In genomic region chr11:8947230-8947943, GRCh38 we compare ENCODE assay signal across 21 cellular contexts. TPM values are rescaled to one million over a fixed set of nuclear protein-coding genes. Genes with fewer than 3 reads are reported as not detected.
DNase-seq lines count a peak whose midpoint lies in the region; ATAC-seq, FAIRE-seq and TF ChIP-seq lines count a peak whose summit lies in the region.
"Had no signal": no experiment of that assay in that cellular context is flagged by ENCODE, and none has a peak within 500 bp of the region (broad histone marks: within the 10 kb centered on the region; RNA-seq: fewer than 3 reads in every experiment).

No MANE protein-coding gene starts in this region.

- H4K8ac ChIP-seq in mesendoderm (ENCODE audit: low read depth, low read length) = no peak overlapping the region

- H2BK5ac ChIP-seq in mesendoderm (ENCODE audit: low read length) = no peak overlapping the region

- H2AK5ac ChIP-seq in mesendoderm (ENCODE audit: low read length) = no peak overlapping the region

- H3K4me3 ChIP-seq in OCI-LY7 (ENCODE audit: low read depth, low read length, poor library complexity, severe bottlenecking) = no peak overlapping the region
- H3K4me3 ChIP-seq in mammary epithelial cell (replicated peaks in 1 of 3; ENCODE audit: insufficient read depth in 1 of 3, low read depth in 2 of 3, low read length in 3 of 3) = no peak overlapping the region
- H3K4me3 ChIP-seq in mesendoderm (ENCODE audit: low read length) = no peak overlapping the region
- H3K4me3 ChIP-seq: BLaER1 treated with 17β-estradiol and CSF1 and Interleukin-3, amounts not matched to agents 10 nM and 100 nM; Peyer's patch had no signal

- in situ Hi-C loops in mammary epithelial cell (cut with MboI; ENCODE audit: low sequenced_read_pairs in 2 of 2) = no loop called here

- H3K4me3 Mint-ChIP-seq in activated naive CD4-positive, alpha-beta T cell treated with anti-CD3 and anti-CD28 coated beads, Interleukin-2, amount 50 U/mL, for 24 hours = no peak overlapping the region
- no peak overlapping the region for H3K4me3 Mint-ChIP-seq in activated naive CD4-positive, alpha-beta T cell treated with anti-CD3 and anti-CD28 coated beads, Interleukin-2, amount 10 ng/mL, durations not matched to agents 7 days and 5 days
- H3K4me3 Mint-ChIP-seq: CD8-positive, alpha-beta memory T cell had no signal

- H2AFZ ChIP-seq in OCI-LY7 (ENCODE audit: low read length) (no peak overlapping the region), mammary epithelial cell (ENCODE audit: low read depth, low read length) (no peak overlapping the region)

- BruUV-seq in OCI-LY7 (replicated peaks; lab: Mats Ljungman, UMichigan) = TSS peak; percentile 56
- BruUV-seq in mammary epithelial cell (replicated peaks; lab: Mats Ljungman, UMichigan) = TSS peak; percentile 55

- no peak overlapping the region for H4K5ac ChIP-seq in mesendoderm (ENCODE audit: low read length)

- intact Hi-C loops in OCI-LY7 (cut with micrococcal nuclease; ENCODE audit: unreplicated experiment) (no loop called here), mammary epithelial cell (cut with micrococcal nuclease) (no loop called here)

- H3K56ac ChIP-seq in mesendoderm (ENCODE audit: low read length) = no peak overlapping the region

- WGBS in mammary epithelial cell (ENCODE audit: low coverage, missing lambda C conversion rate) = 92% methylated on average over 4 of the region's 4 CpGs
- no CpG with 5 or more reads among the region's 4 CpGs for WGBS in mesendoderm (ENCODE audit: extremely low coverage, insufficient coverage, low lambda C conversion rate)

- no peaks in the 10 kb centered on the region for H3K4me1 Mint-ChIP-seq in activated naive CD4-positive, alpha-beta T cell treated with anti-CD3 and anti-CD28 coated beads, Interleukin-2, amount 50 U/mL, for 24 hours
- no peaks in the 10 kb centered on the region for H3K4me1 Mint-ChIP-seq in activated naive CD4-positive, alpha-beta T cell treated with anti-CD3 and anti-CD28 coated beads, Interleukin-2, amount 10 ng/mL, durations not matched to agents 7 days and 5 days
- H3K4me1 Mint-ChIP-seq: CD8-positive, alpha-beta memory T cell had no signal

- H3K9me3 ChIP-seq in OCI-LY7 (ENCODE audit: low read length) = no peaks in the 10 kb centered on the region
- H3K9me3 ChIP-seq in mammary epithelial cell (replicated peaks; ENCODE audit: insufficient read depth, low read length) = no peaks in the 10 kb centered on the region
- H3K9me3 ChIP-seq: BLaER1 treated with 17β-estradiol and CSF1 and Interleukin-3, amounts not matched to agents 10 nM and 100 nM; Peyer's patch had no signal

- H3K18ac ChIP-seq in mesendoderm (ENCODE audit: low read length) = no peak overlapping the region

- TF ChIP-seq CTCF in OCI-LY7 (conservative IDR thresholded peaks at IDR 0.05; ENCODE audit: low read length) = no peak
- TF ChIP-seq CTCF in mammary epithelial cell (conservative IDR thresholded peaks at IDR 0.05 in 1 of 2, IDR thresholded peaks at IDR 0.05 in 1 of 2; ENCODE audit: extremely low read depth in 1 of 2, insufficient read depth in 1 of 2, low read depth in 1 of 2, low read length in 2 of 2) = no peak

- H3K27me3 ChIP-seq in mammary epithelial cell (ENCODE audit: insufficient read depth, low read length) = no peaks in the 10 kb centered on the region
- no peaks in the 10 kb centered on the region for H3K27me3 ChIP-seq in mesendoderm (ENCODE audit: insufficient read depth, low read length, poor library complexity)
- H3K27me3 ChIP-seq: BLaER1 treated with 17β-estradiol and CSF1 and Interleukin-3, amounts not matched to agents 10 nM and 100 nM; Peyer's patch had no signal

- no peaks in the 10 kb centered on the region for H3K9me3 Mint-ChIP-seq in activated naive CD4-positive, alpha-beta T cell treated with anti-CD3 and anti-CD28 coated beads, Interleukin-2, amount 50 U/mL, for 24 hours
- no peaks in the 10 kb centered on the region for H3K9me3 Mint-ChIP-seq in activated naive CD4-positive, alpha-beta T cell treated with anti-CD3 and anti-CD28 coated beads, Interleukin-2, amount 10 ng/mL, durations not matched to agents 7 days and 5 days
- H3K9me3 Mint-ChIP-seq: CD8-positive, alpha-beta memory T cell had no signal

- no peak for ATAC-seq in GM21529 (IDR thresholded peaks at IDR 0.05; ENCODE audit: unreplicated experiment)
- ATAC-seq: Right ventricle myocardium inferior had no signal

- no peaks in the 10 kb centered on the region for H4K20me1 ChIP-seq in OCI-LY7 (ENCODE audit: insufficient read depth, low read length)
- no peaks in the 10 kb centered on the region for H4K20me1 ChIP-seq in mammary epithelial cell (ENCODE audit: insufficient read depth, low read length)
- H4K20me1 ChIP-seq: BLaER1 treated with 17β-estradiol and CSF1 and Interleukin-3, amounts not matched to agents 10 nM and 100 nM had no signal

- H3K79me1 ChIP-seq in mesendoderm (ENCODE audit: low read length) = no peaks in the 10 kb centered on the region

- H3K36me3 ChIP-seq in OCI-LY7 (ENCODE audit: insufficient read depth, low read length) = peaks cover 51% of the 10 kb centered on the region
- H3K36me3 ChIP-seq in mammary epithelial cell (ENCODE audit: insufficient read depth, low read length) = peaks cover 9% of the 10 kb centered on the region
- H3K36me3 ChIP-seq in mesendoderm (ENCODE audit: control insufficient read depth, insufficient read depth, low read length) = no peaks in the 10 kb centered on the region

- peaks cover 18% of the 10 kb centered on the region for H3K36me3 Mint-ChIP-seq in activated naive CD4-positive, alpha-beta T cell treated with anti-CD3 and anti-CD28 coated beads, Interleukin-2, amount 50 U/mL, for 24 hours
- peaks cover 37% of the 10 kb centered on the region for H3K36me3 Mint-ChIP-seq in activated naive CD4-positive, alpha-beta T cell treated with anti-CD3 and anti-CD28 coated beads, Interleukin-2, amount 10 ng/mL, durations not matched to agents 7 days and 5 days

- no peak for FAIRE-seq in urothelium cell line (lab: Jason Lieb, UNC)
- FAIRE-seq: GM19239, HTR-8/SVneo had no signal

- no peaks in the 10 kb centered on the region for H3K4me1 ChIP-seq in OCI-LY7 (ENCODE audit: insufficient read depth, low read length, poor library complexity, severe bottlenecking)
- H3K4me1 ChIP-seq in mammary epithelial cell (ENCODE audit: insufficient read depth, low read length) = no peaks in the 10 kb centered on the region
- no peaks in the 10 kb centered on the region for H3K4me1 ChIP-seq in mesendoderm (ENCODE audit: control insufficient read depth, low read depth, low read length)
- H3K4me1 ChIP-seq: Peyer's patch had no signal

- no peaks in the 10 kb centered on the region for H3K9me2 ChIP-seq in OCI-LY7 (ENCODE audit: insufficient read depth, low read length)

- no peak for DNase-seq in activated naive CD4-positive, alpha-beta T cell treated with anti-CD3 and anti-CD28 coated beads, Interleukin-2, amount 10 ng/mL, durations not matched to agents 7 days and 5 days
- DNase-seq in OCI-LY7 (ENCODE audit: low spot score) (no peak), mammary epithelial cell (no peak), urothelium cell line (ENCODE audit: low spot score) (no peak), mesendoderm (no peak), SW480 (ENCODE audit: low spot score) (no peak)
- DNase-seq: 8988T; CD8-positive, alpha-beta memory T cell; H7; NCI-H1048; NCI-H1436 treated with DMSO at 0.1 percent for 48 hours; NCI-H2081 treated with DMSO at 0.1 percent for 48 hours; NCI-H524; Peyer's patch had no signal

- H2BK120ac ChIP-seq in mesendoderm (ENCODE audit: low read depth, low read length) = no peak overlapping the region

- H2BK15ac ChIP-seq in mesendoderm (replicated peaks; ENCODE audit: low read depth) = no peak overlapping the region

- H3K27me3 Mint-ChIP-seq in activated naive CD4-positive, alpha-beta T cell treated with anti-CD3 and anti-CD28 coated beads, Interleukin-2, amount 50 U/mL, for 24 hours = no peaks in the 10 kb centered on the region
- peaks cover 7% of the 10 kb centered on the region for H3K27me3 Mint-ChIP-seq in activated naive CD4-positive, alpha-beta T cell treated with anti-CD3 and anti-CD28 coated beads, Interleukin-2, amount 10 ng/mL, durations not matched to agents 7 days and 5 days

- H3K9ac ChIP-seq in mammary epithelial cell (ENCODE audit: insufficient read depth, low read length) = no peak overlapping the region
- H3K9ac ChIP-seq in mesendoderm (ENCODE audit: low read length) = no peak overlapping the region
- H3K9ac ChIP-seq: BLaER1 treated with 17β-estradiol and CSF1 and Interleukin-3, amounts not matched to agents 10 nM and 100 nM had no signal

- POLR2A ChIA-PET in OCI-LY7 (lab: Charles Lee) = interaction anchor here (0.6 kb wide), 1 partner anchor 365 kb away, joined by 3 read pairs; no protein-coding TSS in a partner anchor

- H3K23ac ChIP-seq in mesendoderm (ENCODE audit: low read length) = no peak overlapping the region

- CTCF ChIA-PET in activated naive CD4-positive, alpha-beta T cell treated with anti-CD3 and anti-CD28 coated beads, Interleukin-2, amount 10 ng/mL, durations not matched to agents 7 days and 5 days (lab: Charles Lee) = interaction anchor here (0.9 kb wide), 1 partner anchor 33 kb away, joined by 4 read pairs; no protein-coding TSS in a partner anchor
- CTCF ChIA-PET in OCI-LY7 (lab: Charles Lee; ENCODE audit: unreplicated experiment) = no interaction called here
- CTCF ChIA-PET in mammary epithelial cell (lab: Charles Lee; ENCODE audit: low non-redundant PET) = interaction anchor here (0.5 to 0.7 kb wide), 2 partner anchors 130 to 343 kb away, joined by 4 read pairs; no protein-coding TSS in a partner anchor

- dilution Hi-C loops in mammary epithelial cell (cut with HindIII; ENCODE audit: low sequenced_read_pairs) = no loop called here

- H3K27ac Mint-ChIP-seq in activated naive CD4-positive, alpha-beta T cell treated with anti-CD3 and anti-CD28 coated beads, Interleukin-2, amount 50 U/mL, for 24 hours = peak overlapping the region; percentile 38
- H3K27ac Mint-ChIP-seq in activated naive CD4-positive, alpha-beta T cell treated with anti-CD3 and anti-CD28 coated beads, Interleukin-2, amount 10 ng/mL, durations not matched to agents 7 days and 5 days = no peak overlapping the region

- H3K79me2 ChIP-seq in OCI-LY7 (ENCODE audit: insufficient read depth, low read depth, low read length) (no peaks in the 10 kb centered on the region), mammary epithelial cell (ENCODE audit: insufficient read depth, low read length) (no peaks in the 10 kb centered on the region), mesendoderm (ENCODE audit: control insufficient read depth, insufficient read depth, low read length) (no peaks in the 10 kb centered on the region)

- H3K4ac ChIP-seq in mesendoderm (ENCODE audit: low read depth, low read length) = no peak overlapping the region

- H3K4me2 ChIP-seq in OCI-LY7 (ENCODE audit: low read length) (no peak overlapping the region), mammary epithelial cell (ENCODE audit: insufficient read depth, low read depth, low read length) (no peak overlapping the region), mesendoderm (ENCODE audit: low read length) (no peak overlapping the region)
- H3K4me2 ChIP-seq: BLaER1 treated with 17β-estradiol and CSF1 and Interleukin-3, amounts not matched to agents 10 nM and 100 nM had no signal

- H3K27ac ChIP-seq in OCI-LY7 (ENCODE audit: low read depth, low read length, poor library complexity, severe bottlenecking) (no peak overlapping the region), mammary epithelial cell (ENCODE audit: insufficient read depth, low read depth, low read length) (no peak overlapping the region), mesendoderm (ENCODE audit: low read depth, low read length) (no peak overlapping the region)
- H3K27ac ChIP-seq: BLaER1 treated with 17β-estradiol and CSF1 and Interleukin-3, amounts not matched to agents 10 nM and 100 nM; HL-60; Peyer's patch had no signal

RNA-seq across cellular contexts. Expression of gene ASCL3, which starts 4.6 kb away (rescaled TPM):
- not detected in 2 replicates for total RNA-seq in OCI-LY7 (2014; rRNA removed; shearing (Covaris generic))
- total RNA-seq in OCI-LY7 (2022) (not detected in 2 replicates), mammary epithelial cell (not detected)
- polyA plus RNA-seq in mammary epithelial cell = not detected
- not detected for polyA minus RNA-seq in mammary epithelial cell
- not detected for polyA plus RNA-seq in mesendoderm (2013, experiment 1 of 2)
- polyA plus RNA-seq in mesendoderm (2013, experiment 2 of 2) = not detected
- total RNA-seq: CD8-positive, alpha-beta memory T cell; H7; Peyer's patch; Right ventricle myocardium inferior had no signal
- polyA plus RNA-seq: CD8-positive, alpha-beta memory T cell had no signal

RNA-seq across cellular contexts. Expression of gene C11orf16, which starts 14.6 kb away (rescaled TPM):
- total RNA-seq in OCI-LY7 (2014; rRNA removed; shearing (Covaris generic)) = not detected in 2 replicates
- not detected in 2 replicates for total RNA-seq in OCI-LY7 (2022)
- not detected for total RNA-seq in mammary epithelial cell
- not detected for polyA plus RNA-seq in mammary epithelial cell
- polyA minus RNA-seq in mammary epithelial cell = not detected
- 0.14 TPM for polyA plus RNA-seq in mesendoderm (2013, experiment 1 of 2)
- 0.43 TPM for polyA plus RNA-seq in mesendoderm (2013, experiment 2 of 2)
- total RNA-seq: CD8-positive, alpha-beta memory T cell; H7; Peyer's patch; Right ventricle myocardium inferior had no signal
- polyA plus RNA-seq: CD8-positive, alpha-beta memory T cell had no signal

RNA-seq across cellular contexts. Expression of gene TMEM9B, which starts 16.9 kb away (rescaled TPM):
- total RNA-seq in OCI-LY7 (2014; rRNA removed; shearing (Covaris generic)) = 8.5 and 13.4 TPM in 2 replicates
- 13.0 and 14.8 TPM in 2 replicates for total RNA-seq in OCI-LY7 (2022)
- total RNA-seq in mammary epithelial cell = 10 to 100 TPM; 37.8 to 52.7 TPM
- polyA plus RNA-seq in mammary epithelial cell = 29.7 TPM
- polyA minus RNA-seq in mammary epithelial cell = 3.3 TPM
- polyA plus RNA-seq in mesendoderm (2013, experiment 1 of 2) = 10.3 TPM
- 9.6 TPM for polyA plus RNA-seq in mesendoderm (2013, experiment 2 of 2)

RNA-seq across cellular contexts. Expression of gene AKIP1, which starts 36.4 kb away (rescaled TPM):
- 16.9 and 25.2 TPM in 2 replicates for total RNA-seq in OCI-LY7 (2014; rRNA removed; shearing (Covaris generic))
- total RNA-seq in OCI-LY7 (2022) (28.2 and 28.3 TPM in 2 replicates), mammary epithelial cell (10 to 100 TPM; 31.7 to 35.2 TPM)
- polyA plus RNA-seq in mammary epithelial cell = 40.5 TPM
- polyA minus RNA-seq in mammary epithelial cell = 21.3 TPM
- polyA plus RNA-seq in mesendoderm (2013, experiment 1 of 2) = 17.9 TPM
- polyA plus RNA-seq in mesendoderm (2013, experiment 2 of 2) = 18.2 TPM

RNA-seq across cellular contexts. Expression of gene NRIP3, which starts 56.4 kb away (rescaled TPM):
- total RNA-seq in OCI-LY7 (2014; rRNA removed; shearing (Covaris generic)) = not detected in 2 replicates
- not detected in 2 replicates for total RNA-seq in OCI-LY7 (2022)
- 1 to 10 TPM; 2.3 to 2.4 TPM for total RNA-seq in mammary epithelial cell
- 1.4 TPM for polyA plus RNA-seq in mammary epithelial cell
- not detected for polyA minus RNA-seq in mammary epithelial cell
- 2.1 TPM for polyA plus RNA-seq in mesendoderm (2013, experiment 1 of 2)
- 2.3 TPM for polyA plus RNA-seq in mesendoderm (2013, experiment 2 of 2)
